In genomic region chr5:72817076-72817476, GRCh38 we compare ENCODE assay signal across 8 cellular contexts. TPM values are rescaled to one million over a fixed set of nuclear protein-coding genes. Genes with fewer than 3 reads are reported as not detected.
DNase-seq lines count a peak whose midpoint lies in the region; ATAC-seq and TF ChIP-seq lines count a peak whose summit lies in the region.

No MANE protein-coding gene starts in this region.

- H3K36me3 Mint-ChIP-seq in activated naive CD4-positive, alpha-beta T cell treated with anti-CD3 and anti-CD28 coated beads, Interleukin-2, amount 10 ng/mL, durations not matched to agents 7 days and 5 days, result no peaks in the 10 kb centered on the region

- intact Hi-C loops in head of caudate nucleus (cut with DNase I) (loop anchor here (2.0 to 5.0 kb wide), 3 partner anchors 32 to 215 kb away; no protein-coding TSS in a partner anchor), vagina (cut with DNase I) (no loop called here)

- H3K9me3 Mint-ChIP-seq in activated naive CD4-positive, alpha-beta T cell treated with anti-CD3 and anti-CD28 coated beads, Interleukin-2, amount 10 ng/mL, durations not matched to agents 7 days and 5 days, result no peaks in the 10 kb centered on the region

- H3K79me2 ChIP-seq in osteoblast (ENCODE audit: insufficient read depth, low read length), result peaks cover 54% of the 10 kb centered on the region

- H3K4me1 Mint-ChIP-seq in activated naive CD4-positive, alpha-beta T cell treated with anti-CD3 and anti-CD28 coated beads, Interleukin-2, amount 10 ng/mL, durations not matched to agents 7 days and 5 days, result peaks cover 28% of the 10 kb centered on the region

- no peaks in the 10 kb centered on the region for H3K27me3 ChIP-seq in osteoblast (ENCODE audit: insufficient read depth, low read length)
- no peaks in the 10 kb centered on the region for H3K27me3 ChIP-seq in vagina

- ATAC-seq in HG02798 (IDR thresholded peaks at IDR 0.05; ENCODE audit: poor library complexity, unreplicated experiment), result peak; percentile 32

- H3K4me2 ChIP-seq in osteoblast (ENCODE audit: insufficient read depth, low read length), result peak overlapping the region; percentile 88

- peaks cover 27% of the 10 kb centered on the region for H3K4me1 ChIP-seq in osteoblast (ENCODE audit: insufficient read depth, low read length)
- peaks cover 31% of the 10 kb centered on the region for H3K4me1 ChIP-seq in vagina

- peak overlapping the region; percentile 86 for H3K4me3 Mint-ChIP-seq in activated naive CD4-positive, alpha-beta T cell treated with anti-CD3 and anti-CD28 coated beads, Interleukin-2, amount 10 ng/mL, durations not matched to agents 7 days and 5 days

- H2AFZ ChIP-seq in osteoblast (ENCODE audit: low read length), result peak overlapping the region; percentile 79

- DNase-seq in stimulated activated CD8-positive, alpha-beta memory T cell treated with anti-CD3 and anti-CD28 coated beads, Interleukin-15, amount 100 ng/mL, for 48 hours (ENCODE audit: low read depth in 2 of 2), result peak; percentile 7
- DNase-seq in stimulated activated CD8-positive, alpha-beta memory T cell treated with anti-CD3 and anti-CD28 coated beads, Interleukin-4, amount 100 ng/mL, for 48 hours, result no peak
- peak; percentile 70 for DNase-seq in NCI-H748 (lab: John Stamatoyannopoulos, UW; ENCODE audit: unreplicated experiment)
- peak; percentile 46 for DNase-seq in activated naive CD4-positive, alpha-beta T cell treated with anti-CD3 and anti-CD28 coated beads, Interleukin-2, amount 10 ng/mL, durations not matched to agents 7 days and 5 days
- DNase-seq in head of caudate nucleus, result peak; percentile 26 to 80 (median 62)
- peak; percentile 71 for DNase-seq in osteoblast (ENCODE audit: insufficient read length, low spot score, missing footprints)
- DNase-seq in vagina (ENCODE audit: extremely low spot score in 2 of 2), result no peak

- TF ChIP-seq POLR2A in vagina (IDR thresholded peaks at IDR 0.05), result no peak

- H3K4me3 ChIP-seq in osteoblast (ENCODE audit: insufficient read depth, low read length) (peak overlapping the region; percentile 92), vagina (peak overlapping the region; percentile 69 to 97)

- H3K9me3 ChIP-seq in osteoblast (ENCODE audit: low read depth, low read length), result no peaks in the 10 kb centered on the region
- no peaks in the 10 kb centered on the region for H3K9me3 ChIP-seq in vagina

- peak overlapping the region; percentile 86 for H3K27ac Mint-ChIP-seq in activated naive CD4-positive, alpha-beta T cell treated with anti-CD3 and anti-CD28 coated beads, Interleukin-2, amount 10 ng/mL, durations not matched to agents 7 days and 5 days

- peaks cover 12% of the 10 kb centered on the region for H4K20me1 ChIP-seq in osteoblast (ENCODE audit: insufficient read depth, low read length)

- CTCF ChIA-PET in activated naive CD4-positive, alpha-beta T cell treated with anti-CD3 and anti-CD28 coated beads, Interleukin-2, amount 10 ng/mL, durations not matched to agents 7 days and 5 days (lab: Charles Lee), result interaction anchor here (1.0 to 4.1 kb wide), 6 partner anchors 9 to 449 kb away, joined by 3 to 38 read pairs (median 5); no protein-coding TSS in a partner anchor

- H3K27me3 Mint-ChIP-seq in activated naive CD4-positive, alpha-beta T cell treated with anti-CD3 and anti-CD28 coated beads, Interleukin-2, amount 10 ng/mL, durations not matched to agents 7 days and 5 days, result peaks cover 18% of the 10 kb centered on the region

- H3K27ac ChIP-seq in osteoblast (ENCODE audit: low read depth, low read length) (peak overlapping the region; percentile 96), vagina (peak overlapping the region; percentile 96)

- no peaks in the 10 kb centered on the region for H3K36me3 ChIP-seq in osteoblast (ENCODE audit: insufficient read depth, low read length)
- no peaks in the 10 kb centered on the region for H3K36me3 ChIP-seq in vagina

- TF ChIP-seq CTCF in osteoblast (IDR thresholded peaks at IDR 0.05; ENCODE audit: extremely low read depth, low read depth, low read length) (no peak), vagina (IDR thresholded peaks at IDR 0.05) (no peak)

RNA-seq across cellular contexts. Expression of gene TNPO1, which starts 0.6 kb away (rescaled TPM):
- total RNA-seq in osteoblast (243 and 256 TPM in 2 replicates), vagina (72.7 TPM)

Comparison
In these comparisons a context has a peak if more than half of its experiments do, and no peak if none do; other contexts are left out.
1. DNase-seq: peak in stimulated activated CD8-positive, alpha-beta memory T cell treated with anti-CD3 and anti-CD28 coated beads, Interleukin-15, amount 100 ng/mL, for 48 hours (2 of 2), NCI-H748 (single experiment), activated naive CD4-positive, alpha-beta T cell treated with anti-CD3 and anti-CD28 coated beads, Interleukin-2, amount 10 ng/mL, durations not matched to agents 7 days and 5 days (single experiment), head of caudate nucleus (42 of 42) and osteoblast (single experiment); none in stimulated activated CD8-positive, alpha-beta memory T cell treated with anti-CD3 and anti-CD28 coated beads, Interleukin-4, amount 100 ng/mL, for 48 hours (single experiment) and vagina (0 of 2).